19 cellular contexts compared by ENCODE assay signal in genomic region chr19:55554302-55554701, GRCh38. TPM values are rescaled to one million over a fixed set of nuclear protein-coding genes. Genes with fewer than 3 reads are reported as not detected.
DNase-seq lines count a peak whose midpoint lies in the region; ATAC-seq, FAIRE-seq and TF ChIP-seq lines count a peak whose summit lies in the region.
"Had no signal": no experiment of that assay in that cellular context is flagged by ENCODE, and none has a peak within 500 bp of the region (broad histone marks: within the 10 kb centered on the region; RNA-seq: fewer than 3 reads in every experiment).

No MANE protein-coding gene starts in this region.

- TF ChIP-seq POLR2A in A549 (IDR thresholded peaks at IDR 0.05; ENCODE audit: low read length) (no peak), H1 (IDR thresholded peaks at IDR 0.05; ENCODE audit: control extremely low read depth in 1 of 2, low read depth in 2 of 2, low read length in 2 of 2) (no peak)

- H2BK20ac ChIP-seq in H1 (ENCODE audit: low read length), result no peak overlapping the region

- H2AK5ac ChIP-seq in H1 (ENCODE audit: low read depth, low read length), result no peak overlapping the region

- FAIRE-seq in A549 (lab: Jason Lieb, UNC), result no peak
- FAIRE-seq in H1 (lab: Jason Lieb, UNC), result no peak
- FAIRE-seq: RCC 7860 had no signal

- H3K27me3 ChIP-seq in H1 (replicated peaks in 1 of 4; ENCODE audit: control insufficient read depth in 3 of 4, extremely low read depth in 1 of 4, insufficient read depth in 3 of 4, low read length in 3 of 4) (peaks cover 0 to 3% (median 0%) of the 10 kb centered on the region in 4 experiments; a peak in 1 of 7 replicates), psoas muscle (ENCODE audit: insufficient read depth in 3 of 3, low read length in 2 of 3) (no peaks in the 10 kb centered on the region)
- H3K27me3 ChIP-seq: SJSA1 had no signal

- no peak for TF ChIP-seq RAD21 in A549 (conservative IDR thresholded peaks at IDR 0.05 in 1 of 2, IDR thresholded peaks at IDR 0.05 in 1 of 2)
- no peak for TF ChIP-seq RAD21 in H1 (IDR thresholded peaks at IDR 0.05 in 1 of 2, conservative IDR thresholded peaks at IDR 0.05 in 1 of 2; ENCODE audit: low read depth in 2 of 2, low read length in 2 of 2)

- no peak overlapping the region for H3K56ac ChIP-seq in H1 (replicated peaks; ENCODE audit: insufficient read length, low read depth, low read length)

- H2AFZ ChIP-seq in H1 (ENCODE audit: low read length), result no peak overlapping the region

- H3K79me1 ChIP-seq in H1 (ENCODE audit: low read depth, low read length), result no peaks in the 10 kb centered on the region

- H3K27ac Mint-ChIP-seq in T-helper 17 cell, result peak overlapping the region; percentile 39
- no peak overlapping the region for H3K27ac Mint-ChIP-seq in activated naive CD8-positive, alpha-beta T cell treated with anti-CD3 and anti-CD28 coated beads for 36 hours

- H3K27ac ChIP-seq in A549, result no peak overlapping the region
- H3K27ac ChIP-seq in H1 (ENCODE audit: low read depth, low read length), result no peak overlapping the region
- H3K27ac ChIP-seq in psoas muscle, result peak overlapping the region; percentile 80
- H3K27ac ChIP-seq: C4-2B, HL-60 had no signal

- POLR2A ChIA-PET in A549 (lab: Yijun Ruan, JAX) (no interaction called here), H1 (lab: Charles Lee; ENCODE audit: partially characterized antibody) (interaction anchor here (0.8 to 1.2 kb wide), 2 partner anchors 13 to 17 kb away, joined by 3 read pairs; no protein-coding TSS in a partner anchor), GM10248 (lab: Yijun Ruan, JAX) (no interaction called here)

- H4K5ac ChIP-seq in H1 (ENCODE audit: insufficient read length, low read depth, low read length), result no peak overlapping the region

- no peak overlapping the region for H3K14ac ChIP-seq in H1 (ENCODE audit: insufficient read length)

- ATAC-seq in A549 (no peak), T-helper 17 cell (no peak), psoas muscle (peak in 3 of 4 donors; percentile 23 to 48 (median 32)), GM18907 (IDR thresholded peaks at IDR 0.05; ENCODE audit: unreplicated experiment) (no peak), HG02884 (IDR thresholded peaks at IDR 0.05; ENCODE audit: unreplicated experiment) (no peak)

- peak overlapping the region; percentile 46 for H3K4ac ChIP-seq in H1 (replicated peaks; ENCODE audit: insufficient read length, low read depth, low read length)

- intact Hi-C loops in psoas muscle (cut with DNase I), result no loop called here

- H3K4me3 Mint-ChIP-seq in T-helper 17 cell, result no peak overlapping the region
- H3K4me3 Mint-ChIP-seq in activated naive CD8-positive, alpha-beta T cell treated with anti-CD3 and anti-CD28 coated beads for 36 hours, result no peak overlapping the region

- H3K4me1 Mint-ChIP-seq in T-helper 17 cell, result peaks cover 2% of the 10 kb centered on the region
- H3K4me1 Mint-ChIP-seq in activated naive CD8-positive, alpha-beta T cell treated with anti-CD3 and anti-CD28 coated beads for 36 hours, result no peaks in the 10 kb centered on the region

- no peak overlapping the region for H4K91ac ChIP-seq in H1 (replicated peaks; ENCODE audit: insufficient read length, low read length)

- TF ChIP-seq CTCF in A549 (IDR thresholded peaks at IDR 0.05), result no peak
- TF ChIP-seq CTCF in H1 (IDR thresholded peaks at IDR 0.05; ENCODE audit: control extremely low read depth in 1 of 3, insufficient read depth in 1 of 3, low read depth in 1 of 3, low read length in 3 of 3), result no peak
- TF ChIP-seq CTCF in psoas muscle (IDR thresholded peaks at IDR 0.05), result no peak
- no peak for TF ChIP-seq CTCF in GM10248 (IDR thresholded peaks at IDR 0.05; ENCODE audit: control extremely low read depth, extremely low read depth, low read depth, missing control alignments)

- CTCF ChIA-PET in A549 (lab: Yijun Ruan, JAX), result interaction anchor here (1.2 to 2.7 kb wide), 5 partner anchors 11 to 52 kb away, joined by 3 to 10 read pairs (median 5); partner anchors contain the start of gene ZNF865
- CTCF ChIA-PET in H1 (lab: Charles Lee; ENCODE audit: partially characterized antibody), result interaction anchor here (1.2 kb wide), 1 partner anchor 50 kb away, joined by 4 read pairs; no protein-coding TSS in a partner anchor
- CTCF ChIA-PET in GM10248 (lab: Yijun Ruan, JAX), result interaction anchor here (0.7 kb wide), 1 partner anchor 52 kb away, joined by 3 read pairs; no protein-coding TSS in a partner anchor

- H3K79me2 ChIP-seq in H1 (ENCODE audit: control insufficient read depth in 1 of 2, insufficient read depth in 2 of 2, low read length in 2 of 2), result no peaks in the 10 kb centered on the region

- H3K9me3 Mint-ChIP-seq in activated naive CD8-positive, alpha-beta T cell treated with anti-CD3 and anti-CD28 coated beads for 36 hours, result no peaks in the 10 kb centered on the region

- H3K27me3 Mint-ChIP-seq in T-helper 17 cell, result peaks cover 34% of the 10 kb centered on the region
- H3K27me3 Mint-ChIP-seq in activated naive CD8-positive, alpha-beta T cell treated with anti-CD3 and anti-CD28 coated beads for 36 hours, result no peaks in the 10 kb centered on the region

- DNase-seq in A549 (ENCODE audit: low read depth in 1 of 2, low spot score in 1 of 2), result no peak
- DNase-seq in T-helper 17 cell, result no peak
- DNase-seq in H1 (ENCODE audit: low read depth in 1 of 2, low spot score in 2 of 2), result no peak
- DNase-seq in psoas muscle, result no peak
- no peak for DNase-seq in GM10248 (ENCODE audit: extremely low spot score)
- no peak for DNase-seq in activated naive CD8-positive, alpha-beta T cell treated with anti-CD3 and anti-CD28 coated beads for 36 hours
- DNase-seq: GDM1, NCI-H524, OCI-M1 had no signal

- H3K36me3 ChIP-seq in H1 (ENCODE audit: control insufficient read depth in 2 of 4, insufficient read depth in 4 of 4, low read length in 3 of 4), result no peaks in the 10 kb centered on the region
- H3K36me3 ChIP-seq in psoas muscle (ENCODE audit: insufficient read depth in 1 of 2, low read depth in 1 of 2), result no peaks in the 10 kb centered on the region
- H3K36me3 ChIP-seq: SJSA1 had no signal

- H2BK5ac ChIP-seq in H1 (ENCODE audit: low read depth, low read length), result no peak overlapping the region

- no peak overlapping the region for H3K9ac ChIP-seq in H1 (replicated peaks in 1 of 4; ENCODE audit: extremely low read depth in 1 of 4, low read depth in 3 of 4, low read length in 3 of 4)

- H3K9me3 ChIP-seq in A549 (no peaks in the 10 kb centered on the region), T-helper 17 cell (ENCODE audit: control insufficient read depth, low read length, poor library complexity, severe bottlenecking) (no peaks in the 10 kb centered on the region), H1 (ENCODE audit: insufficient read depth in 2 of 2, low read depth in 1 of 2, low read length in 1 of 2) (no peaks in the 10 kb centered on the region), psoas muscle (no peaks in the 10 kb centered on the region)
- H3K9me3 ChIP-seq: SJSA1 had no signal

- no peak overlapping the region for H3K23ac ChIP-seq in H1 (ENCODE audit: insufficient read length)

- H3K4me2 ChIP-seq in A549 (no peak overlapping the region), H1 (ENCODE audit: insufficient read depth in 1 of 2, low read depth in 2 of 2, low read length in 2 of 2) (no peak overlapping the region)

- no peak overlapping the region for H2BK12ac ChIP-seq in H1 (ENCODE audit: low read depth, low read length)

- H3K18ac ChIP-seq in H1 (ENCODE audit: extremely low read depth, low read length), result no peak overlapping the region

- H3K4me1 ChIP-seq in A549 (peaks cover 31% of the 10 kb centered on the region), H1 (replicated peaks in 1 of 4; ENCODE audit: control insufficient read depth in 3 of 4, insufficient read depth in 4 of 4, low read length in 3 of 4) (peaks cover 2 to 10% (median 6%) of the 10 kb centered on the region in 4 experiments; a peak in 6 of 7 replicates), psoas muscle (peaks cover 48% of the 10 kb centered on the region)

- H3K4me3 ChIP-seq in A549 (no peak overlapping the region), H1 (ENCODE audit: extremely low read depth in 1 of 4, insufficient read depth in 2 of 4, low read depth in 3 of 4, low read length in 4 of 4) (no peak overlapping the region), psoas muscle (peak overlapping the region; percentile 31)
- H3K4me3 ChIP-seq: SJSA1 had no signal

- H2BK15ac ChIP-seq in H1 (ENCODE audit: low read length), result no peak overlapping the region

- TF ChIP-seq EP300 in A549 (IDR thresholded peaks at IDR 0.05), result no peak
- TF ChIP-seq EP300 in H1 (IDR thresholded peaks at IDR 0.05; ENCODE audit: borderline replicate concordance in 1 of 2, low read depth in 2 of 2, low read length in 2 of 2), result no peak

- H4K8ac ChIP-seq in H1 (ENCODE audit: extremely low read depth, insufficient read depth, low read length), result no peak overlapping the region

- H2BK120ac ChIP-seq in H1 (replicated peaks; ENCODE audit: low read depth, low read length), result no peak overlapping the region

- H3K36me3 Mint-ChIP-seq in T-helper 17 cell (ENCODE audit: low read depth), result no peaks in the 10 kb centered on the region
- no peaks in the 10 kb centered on the region for H3K36me3 Mint-ChIP-seq in activated naive CD8-positive, alpha-beta T cell treated with anti-CD3 and anti-CD28 coated beads for 36 hours

- H4K20me1 ChIP-seq in H1 (replicated peaks in 1 of 2; ENCODE audit: control insufficient read depth in 1 of 2, insufficient read depth in 2 of 2, low read length in 2 of 2), result no peaks in the 10 kb centered on the region

- 95% methylated on average over 9 of the region's 9 CpGs for WGBS in A549 (ENCODE audit: missing lambda C conversion rate)
- WGBS in H1 (ENCODE audit: extremely low coverage in 1 of 2, insufficient coverage in 1 of 2, insufficient read length in 1 of 2, insufficient replicate concordance in 2 of 2, low coverage in 1 of 2, low lambda C conversion rate in 2 of 2, missing lambda C conversion rate in 1 of 2), 2 experiments, result 88% methylated on average over 9 of the region's 9 CpGs; no CpG with 5 or more reads in 1 of the 2 experiments
- 33 to 42% (median 38%) methylated on average over 9 of the region's 9 CpGs for WGBS in psoas muscle, 3 donors

- H3K23me2 ChIP-seq in H1 (ENCODE audit: low read depth, low read length), result peaks cover 7% of the 10 kb centered on the region; the same call in 1 of the 2 replicates

RNA-seq across cellular contexts. Expression of gene SBK3, which starts 9.0 kb away (rescaled TPM):
- polyA plus RNA-seq in A549 (2011; rRNA removed) (0.89 and 1.1 TPM in 2 replicates), A549 (2017; fragmentation: RNase III; extraction: RNeasy Plus Mini Kit Qiagen cat#74134 plus additional on column Dnase treatment) (0.92 to 1.2 TPM (median 1.1 TPM) in 3 replicates), H1 (2011; rRNA removed) (1.5 and 2.8 TPM in 2 replicates), psoas muscle (10 to 100 TPM in 1 of 3 donors, 1 to 10 TPM in 2; 5.4 to 10.6 (median 7.9) TPM)
- polyA plus RNA-seq in A549 (2012; cell fraction: cytosol; rRNA removed), result 1.3 and 2.3 TPM in 2 replicates
- 2.2 and 2.7 TPM in 2 replicates for polyA plus RNA-seq in A549 (2012; cell fraction: nucleus; rRNA removed)
- 0.58 and 0.78 TPM in 2 replicates for polyA minus RNA-seq in A549 (2011; rRNA and poly(A)+ RNA removed)
- total RNA-seq in T-helper 17 cell (not detected), psoas muscle (10 to 100 TPM in 2 of 4 donors, 1 to 10 TPM in 1, under 1 TPM in 1; 0.79 to 30.8 (median 7.6) TPM)
- total RNA-seq in H1 (2021; fragmentation: NEBNext Ultra II Directional; extraction: Animal tissue kit (Norgen Biotek cat#: 25700)), result 0.76 and 0.94 TPM in 2 replicates
- 1.5 TPM for polyA plus RNA-seq in H1 (2011; cell fraction: cytosol; rRNA removed)
- polyA plus RNA-seq in H1 (2011; cell fraction: nucleus; rRNA removed), result 2.7 TPM
- 0.65 to 1.9 TPM (median 1.5 TPM) in 4 replicates for polyA plus RNA-seq in H1 (2012, experiment 1 of 2)
- 1.1 TPM for polyA plus RNA-seq in H1 (2012, experiment 2 of 2)
- polyA plus RNA-seq in H1 (2013, experiment 1 of 2), result 0.53 TPM
- polyA plus RNA-seq in H1 (2013, experiment 2 of 2), result 0.48 TPM
- 0.28 and 0.37 TPM in 2 replicates for polyA minus RNA-seq in H1 (2011; rRNA and poly(A)+ RNA removed)
- 1.5 TPM for polyA minus RNA-seq in H1 (2011; cell fraction: cytosol; rRNA and poly(A)+ RNA removed)
- polyA minus RNA-seq in H1 (2011; cell fraction: nucleus; rRNA and poly(A)+ RNA removed), result 0.70 TPM
- total RNA-seq in activated naive CD8-positive, alpha-beta T cell treated with anti-CD3 and anti-CD28 coated beads for 36 hours, result not detected
- total RNA-seq: Daoy, H4 had no signal

RNA-seq across cellular contexts. Expression of gene SBK2, which starts 17.4 kb away (rescaled TPM):
- polyA plus RNA-seq in A549 (2011; rRNA removed) (0.65 and 0.89 TPM in 2 replicates), A549 (2017; fragmentation: RNase III; extraction: RNeasy Plus Mini Kit Qiagen cat#74134 plus additional on column Dnase treatment) (1.1 to 1.6 TPM (median 1.2 TPM) in 3 replicates), H1 (2011; rRNA removed) (3.2 and 7.4 TPM in 2 replicates), psoas muscle (1 to 10 TPM in 1 of 3 donors, under 1 TPM in 2; 0.14 to 1.1 (median 0.91) TPM)
- 4.5 and 8.7 TPM in 2 replicates for polyA plus RNA-seq in A549 (2012; cell fraction: cytosol; rRNA removed)
- polyA plus RNA-seq in A549 (2012; cell fraction: nucleus; rRNA removed), result 9.2 and 13.9 TPM in 2 replicates
- 0.58 and 0.68 TPM in 2 replicates for polyA minus RNA-seq in A549 (2011; rRNA and poly(A)+ RNA removed)
- total RNA-seq in T-helper 17 cell (not detected), psoas muscle (10 to 100 TPM in 1 of 4 donors, 1 to 10 TPM in 2, under 1 TPM in 1; 0.59 to 13.4 (median 3.7) TPM)
- 3.9 and 4.1 TPM in 2 replicates for total RNA-seq in H1 (2021; fragmentation: NEBNext Ultra II Directional; extraction: Animal tissue kit (Norgen Biotek cat#: 25700))
- polyA plus RNA-seq in H1 (2011; cell fraction: cytosol; rRNA removed), result 3.3 TPM
- polyA plus RNA-seq in H1 (2011; cell fraction: nucleus; rRNA removed), result 8.7 TPM
- 2.8 to 5.5 TPM (median 4.5 TPM) in 4 replicates for polyA plus RNA-seq in H1 (2012, experiment 1 of 2)
- polyA plus RNA-seq in H1 (2012, experiment 2 of 2), result 3.3 TPM
- polyA plus RNA-seq in H1 (2013, experiment 1 of 2), result 2.0 TPM
- polyA plus RNA-seq in H1 (2013, experiment 2 of 2), result 2.1 TPM
- 1.1 and 1.3 TPM in 2 replicates for polyA minus RNA-seq in H1 (2011; rRNA and poly(A)+ RNA removed)
- polyA minus RNA-seq in H1 (2011; cell fraction: cytosol; rRNA and poly(A)+ RNA removed), result 7.4 TPM
- polyA minus RNA-seq in H1 (2011; cell fraction: nucleus; rRNA and poly(A)+ RNA removed), result 4.0 TPM
- total RNA-seq in activated naive CD8-positive, alpha-beta T cell treated with anti-CD3 and anti-CD28 coated beads for 36 hours, result not detected
- total RNA-seq: A172, Daoy, H4, HT-29, SJSA1 had no signal

RNA-seq across cellular contexts. Expression of gene ZNF579, which starts 26.3 kb away (rescaled TPM):
- polyA plus RNA-seq in A549 (2011; rRNA removed) (4.2 and 6.5 TPM in 2 replicates), A549 (2017; fragmentation: RNase III; extraction: RNeasy Plus Mini Kit Qiagen cat#74134 plus additional on column Dnase treatment) (16.2 to 17.0 TPM (median 16.2 TPM) in 3 replicates), H1 (2011; rRNA removed) (10.0 and 16.4 TPM in 2 replicates), psoas muscle (10 to 100 TPM in 2 of 3 donors, 1 to 10 TPM in 1; 4.2 to 22.9 (median 14.2) TPM)
- 12.2 and 16.1 TPM in 2 replicates for polyA plus RNA-seq in A549 (2012; cell fraction: cytosol; rRNA removed)
- 45.5 and 51.1 TPM in 2 replicates for polyA plus RNA-seq in A549 (2012; cell fraction: nucleus; rRNA removed)
- 11.4 and 12.8 TPM in 2 replicates for polyA minus RNA-seq in A549 (2011; rRNA and poly(A)+ RNA removed)
- total RNA-seq in T-helper 17 cell (1 to 10 TPM; 5.9 to 6.2 TPM), psoas muscle (10 to 100 TPM; 21.8 to 81.6 (median 29.5) TPM)
- 18.9 and 19.0 TPM in 2 replicates for total RNA-seq in H1 (2021; fragmentation: NEBNext Ultra II Directional; extraction: Animal tissue kit (Norgen Biotek cat#: 25700))
- polyA plus RNA-seq in H1 (2011; cell fraction: cytosol; rRNA removed), result 10.7 TPM
- polyA plus RNA-seq in H1 (2011; cell fraction: nucleus; rRNA removed), result 17.3 TPM
- 9.1 to 16.9 TPM (median 15.6 TPM) in 4 replicates for polyA plus RNA-seq in H1 (2012, experiment 1 of 2)
- polyA plus RNA-seq in H1 (2012, experiment 2 of 2), result 7.5 TPM
- 22.8 TPM for polyA plus RNA-seq in H1 (2013, experiment 1 of 2)
- polyA plus RNA-seq in H1 (2013, experiment 2 of 2), result 19.2 TPM
- 2.1 and 4.3 TPM in 2 replicates for polyA minus RNA-seq in H1 (2011; rRNA and poly(A)+ RNA removed)
- 9.6 TPM for polyA minus RNA-seq in H1 (2011; cell fraction: cytosol; rRNA and poly(A)+ RNA removed)
- polyA minus RNA-seq in H1 (2011; cell fraction: nucleus; rRNA and poly(A)+ RNA removed), result 14.9 TPM
- total RNA-seq in activated naive CD8-positive, alpha-beta T cell treated with anti-CD3 and anti-CD28 coated beads for 36 hours, result 1 to 10 TPM; 5.5 to 6.1 TPM

RNA-seq across cellular contexts. Expression of gene FIZ1, which starts 45.0 kb away (rescaled TPM):
- 10.3 and 10.4 TPM in 2 replicates for polyA plus RNA-seq in A549 (2011; rRNA removed)
- polyA plus RNA-seq in A549 (2012; cell fraction: cytosol; rRNA removed), result 11.8 and 16.0 TPM in 2 replicates
- 20.4 and 23.1 TPM in 2 replicates for polyA plus RNA-seq in A549 (2012; cell fraction: nucleus; rRNA removed)
- polyA plus RNA-seq in A549 (2017; fragmentation: RNase III; extraction: RNeasy Plus Mini Kit Qiagen cat#74134 plus additional on column Dnase treatment), result 15.7 to 18.0 TPM (median 16.9 TPM) in 3 replicates
- polyA minus RNA-seq in A549 (2011; rRNA and poly(A)+ RNA removed), result 7.9 and 10.2 TPM in 2 replicates
- total RNA-seq in T-helper 17 cell, result 10 to 100 TPM in 1 of 2 donors, 1 to 10 TPM in 1; 9.2 to 10.7 TPM
- total RNA-seq in H1 (2021; fragmentation: NEBNext Ultra II Directional; extraction: Animal tissue kit (Norgen Biotek cat#: 25700)), result 17.6 and 18.5 TPM in 2 replicates
- 9.1 and 13.0 TPM in 2 replicates for polyA plus RNA-seq in H1 (2011; rRNA removed)
- polyA plus RNA-seq in H1 (2011; cell fraction: cytosol; rRNA removed), result 9.1 TPM
- 14.5 TPM for polyA plus RNA-seq in H1 (2011; cell fraction: nucleus; rRNA removed)
- 12.0 to 16.3 TPM (median 15.0 TPM) in 4 replicates for polyA plus RNA-seq in H1 (2012, experiment 1 of 2)
- 12.9 TPM for polyA plus RNA-seq in H1 (2012, experiment 2 of 2)
- 11.5 TPM for polyA plus RNA-seq in H1 (2013, experiment 1 of 2)
- polyA plus RNA-seq in H1 (2013, experiment 2 of 2), result 11.4 TPM
- polyA minus RNA-seq in H1 (2011; rRNA and poly(A)+ RNA removed), result 4.7 and 6.3 TPM in 2 replicates
- polyA minus RNA-seq in H1 (2011; cell fraction: cytosol; rRNA and poly(A)+ RNA removed), result 7.6 TPM
- polyA minus RNA-seq in H1 (2011; cell fraction: nucleus; rRNA and poly(A)+ RNA removed), result 6.5 TPM
- 10 to 100 TPM in 3 of 4 donors, 1 to 10 TPM in 1; 9.9 to 23.7 (median 13.2) TPM for total RNA-seq in psoas muscle
- polyA plus RNA-seq in psoas muscle, result 10 to 100 TPM; 10.8 to 12.1 (median 11.5) TPM
- total RNA-seq in activated naive CD8-positive, alpha-beta T cell treated with anti-CD3 and anti-CD28 coated beads for 36 hours, result 10 to 100 TPM; 19.8 to 20.7 TPM

RNA-seq across cellular contexts. Expression of gene ZNF524, which starts 45.8 kb away (rescaled TPM):
- polyA plus RNA-seq in A549 (2011; rRNA removed), result 5.0 and 6.4 TPM in 2 replicates
- polyA plus RNA-seq in A549 (2012; cell fraction: cytosol; rRNA removed), result 13.9 and 21.7 TPM in 2 replicates
- 13.3 and 22.6 TPM in 2 replicates for polyA plus RNA-seq in A549 (2012; cell fraction: nucleus; rRNA removed)
- polyA plus RNA-seq in A549 (2017; fragmentation: RNase III; extraction: RNeasy Plus Mini Kit Qiagen cat#74134 plus additional on column Dnase treatment), result 9.3 to 9.7 TPM (median 9.7 TPM) in 3 replicates
- 2.1 and 2.5 TPM in 2 replicates for polyA minus RNA-seq in A549 (2011; rRNA and poly(A)+ RNA removed)
- 10 to 100 TPM; 16.6 to 17.0 TPM for total RNA-seq in T-helper 17 cell
- total RNA-seq in H1 (2021; fragmentation: NEBNext Ultra II Directional; extraction: Animal tissue kit (Norgen Biotek cat#: 25700)), result 4.7 and 5.4 TPM in 2 replicates
- 4.4 and 7.0 TPM in 2 replicates for polyA plus RNA-seq in H1 (2011; rRNA removed)
- 3.9 TPM for polyA plus RNA-seq in H1 (2011; cell fraction: cytosol; rRNA removed)
- polyA plus RNA-seq in H1 (2011; cell fraction: nucleus; rRNA removed), result 7.3 TPM
- polyA plus RNA-seq in H1 (2012, experiment 1 of 2), result 1.3 to 4.2 TPM (median 3.6 TPM) in 4 replicates
- polyA plus RNA-seq in H1 (2012, experiment 2 of 2), result 2.7 TPM
- 2.8 TPM for polyA plus RNA-seq in H1 (2013, experiment 1 of 2)
- 3.4 TPM for polyA plus RNA-seq in H1 (2013, experiment 2 of 2)
- 0.73 and 0.79 TPM in 2 replicates for polyA minus RNA-seq in H1 (2011; rRNA and poly(A)+ RNA removed)
- polyA minus RNA-seq in H1 (2011; cell fraction: cytosol; rRNA and poly(A)+ RNA removed), result 4.3 TPM
- 6.0 TPM for polyA minus RNA-seq in H1 (2011; cell fraction: nucleus; rRNA and poly(A)+ RNA removed)
- total RNA-seq in psoas muscle, result 10 to 100 TPM; 21.4 to 32.0 (median 24.5) TPM
- 10 to 100 TPM; 38.6 to 52.5 (median 41.4) TPM for polyA plus RNA-seq in psoas muscle
- 10 to 100 TPM; 10.8 to 11.5 TPM for total RNA-seq in activated naive CD8-positive, alpha-beta T cell treated with anti-CD3 and anti-CD28 coated beads for 36 hours

Comparison
In these comparisons a context has a peak if more than half of its experiments do, and no peak if none do; other contexts are left out.
1. ATAC-seq: peak in psoas muscle (3 of 4); none in A549 (0 of 2), T-helper 17 cell (single experiment), GM18907 (single experiment) and HG02884 (single experiment).
2. Of the 18 proteins assayed by ChIP-seq in both H1 and A549: peak only in H1: KDM1A; only in A549: none; in both: none; in neither: 16; mixed calls (peak in some experiments, not most) for 1.